In genomic region chr3:146746190-146746589, GRCh38 we compare ENCODE assay signal across 22 cellular contexts.
DNase-seq lines count a peak whose midpoint lies in the region; ATAC-seq, FAIRE-seq and TF ChIP-seq lines count a peak whose summit lies in the region.
"Had no signal": no experiment of that assay in that cellular context is flagged by ENCODE, and none has a peak within 500 bp of the region (broad histone marks: within the 10 kb centered on the region; RNA-seq: fewer than 3 reads in every experiment).

No MANE protein-coding gene starts in this region.

- peaks cover 32% of the 10 kb centered on the region for H3K4me1 ChIP-seq in PC-3 (ENCODE audit: insufficient read depth, low read length)
- H3K4me1 ChIP-seq in vagina = no peaks in the 10 kb centered on the region
- no peaks in the 10 kb centered on the region for H3K4me1 ChIP-seq in kidney (ENCODE audit: control insufficient read depth in 1 of 2, insufficient read depth in 1 of 2, low read depth in 1 of 2, low read length in 2 of 2)
- H3K4me1 ChIP-seq: left lung, suprapubic skin had no signal

- POLR2A ChIA-PET in PC-3 (lab: Charles Lee; ENCODE audit: unreplicated experiment) = interaction anchor here (0.6 kb wide), 2 partner anchors 38 to 56 kb away, joined by 3 read pairs; no protein-coding TSS in a partner anchor

- H3K9ac ChIP-seq in PC-3 (ENCODE audit: low read length) (peak overlapping the region; percentile 56), kidney (ENCODE audit: low read length in 2 of 2) (no peak overlapping the region)
- H3K9ac ChIP-seq: BLaER1 had no signal

- intact Hi-C loops in PC-3 (cut with micrococcal nuclease) = loop anchor here (1.0 to 5.0 kb wide), 3 partner anchors 36 to 106 kb away; no protein-coding TSS in a partner anchor
- intact Hi-C loops in vagina (cut with DNase I) = no loop called here
- intact Hi-C loops in kidney (cut with DNase I) = no loop called here

- no TSS peak for BruUV-seq in PC-3 (replicated peaks; lab: Mats Ljungman, UMichigan)

- DNase-seq in ELR (ENCODE audit: low read depth) (peak; percentile 82), PC-3 (peak; percentile 75), epithelial cell of prostate (ENCODE audit: low read depth, low spot score) (no peak), pulmonary artery endothelial cell (ENCODE audit: low read depth, low spot score) (peak; percentile 46), islet precursor cell (no peak), vagina (ENCODE audit: extremely low spot score in 2 of 2) (no peak), kidney (no peak)
- DNase-seq in stimulated activated CD4-positive, alpha-beta T cell treated with anti-CD3 and anti-CD28 coated beads, Interleukin-15, amount 100 ng/mL, for 24 hours = no peak
- DNase-seq: activated CD4-positive, alpha-beta T cell treated with anti-CD3 and anti-CD28 coated beads for 4 hours; activated CD8-positive, alpha-beta memory T cell treated with anti-CD3 and anti-CD28 coated beads, Interleukin-2, amount 50 U/mL, for 48 hours; activated naive CD4-positive, alpha-beta T cell; KBM-7; left lung; NCI-H1105 treated with DMSO at 0.1 percent for 48 hours; NCI-H69; stimulated activated CD4-positive, alpha-beta T cell treated with anti-CD3 and anti-CD28 coated beads, Interleukin-4, amount 100 ng/mL, for 4 hours; stimulated activated CD8-positive, alpha-beta memory T cell treated with anti-CD3 and anti-CD28 coated beads, Interleukin-4, amount 100 ng/mL, for 48 hours had no signal

- H4K20me1 ChIP-seq in PC-3 (ENCODE audit: low read length) = no peaks in the 10 kb centered on the region
- H4K20me1 ChIP-seq: BLaER1 had no signal

- no peaks in the 10 kb centered on the region for H3K9me3 ChIP-seq in PC-3 (ENCODE audit: low read length)
- no peaks in the 10 kb centered on the region for H3K9me3 ChIP-seq in vagina
- H3K9me3 ChIP-seq in kidney (ENCODE audit: control insufficient read depth in 1 of 2, low read length in 2 of 2) = no peaks in the 10 kb centered on the region
- H3K9me3 ChIP-seq: BLaER1, left lung, suprapubic skin had no signal

- no peaks in the 10 kb centered on the region for H3K9me2 ChIP-seq in PC-3 (replicated peaks; ENCODE audit: low read length)

- TF ChIP-seq CTCF in PC-3 (conservative IDR thresholded peaks at IDR 0.05; ENCODE audit: low read depth, low read length) (no peak), vagina (IDR thresholded peaks at IDR 0.05) (no peak), kidney (IDR thresholded peaks at IDR 0.05; ENCODE audit: borderline replicate concordance, extremely low read depth, insufficient read depth) (no peak)

- no peaks in the 10 kb centered on the region for H3K27me3 ChIP-seq in PC-3 (ENCODE audit: low read length)
- no peaks in the 10 kb centered on the region for H3K27me3 ChIP-seq in vagina
- H3K27me3 ChIP-seq: BLaER1, left lung, suprapubic skin had no signal

- no peak overlapping the region for H2AFZ ChIP-seq in PC-3 (ENCODE audit: low read length)
- H2AFZ ChIP-seq: GM23338 had no signal

- FAIRE-seq in kidney (lab: Jason Lieb, UNC) = no peak
- FAIRE-seq: TTC549 had no signal

- H3K4me3 ChIP-seq in PC-3 (ENCODE audit: low read length) (peak overlapping the region; percentile 43; the same call in 1 of the 2 replicates), vagina (no peak overlapping the region), kidney (ENCODE audit: low read length in 2 of 2) (no peak overlapping the region)
- H3K4me3 ChIP-seq: BLaER1, GM23338, left lung, suprapubic skin had no signal

- no peak for TF ChIP-seq POLR2A in vagina (IDR thresholded peaks at IDR 0.05)

- CTCF ChIA-PET in PC-3 (lab: Charles Lee) = interaction anchor here (0.6 kb wide), 1 partner anchor 556 kb away, joined by 3 read pairs; no protein-coding TSS in a partner anchor

- H3K4me2 ChIP-seq in PC-3 (ENCODE audit: low read length) = peak overlapping the region; percentile 43
- H3K4me2 ChIP-seq: BLaER1, GM23338 had no signal

- H3F3A ChIP-seq in PC-3 (ENCODE audit: low read length, unreplicated experiment) = no peaks in the 10 kb centered on the region

- H3K36me3 ChIP-seq in PC-3 (ENCODE audit: low read depth, low read length) (no peaks in the 10 kb centered on the region), vagina (no peaks in the 10 kb centered on the region), kidney (ENCODE audit: control insufficient read depth in 1 of 2, insufficient read depth in 2 of 2, low read length in 2 of 2) (no peaks in the 10 kb centered on the region)
- H3K36me3 ChIP-seq: BLaER1, left lung, suprapubic skin had no signal

- peak overlapping the region; percentile 77 for H3K27ac ChIP-seq in PC-3 (ENCODE audit: low read length)
- H3K27ac ChIP-seq in epithelial cell of prostate = peak overlapping the region; percentile 4
- no peak overlapping the region for H3K27ac ChIP-seq in vagina
- no peak overlapping the region for H3K27ac ChIP-seq in kidney (ENCODE audit: low read depth in 2 of 2, low read length in 2 of 2)
- H3K27ac ChIP-seq: BLaER1, HL-60, left lung, suprapubic skin had no signal

- H3K79me2 ChIP-seq in PC-3 (ENCODE audit: low read length) = no peaks in the 10 kb centered on the region

- ATAC-seq in PC-3 = peak; percentile 79
- ATAC-seq: GM23338, left lung had no signal

Comparison
In these comparisons a context has a peak if more than half of its experiments do, and no peak if none do; other contexts are left out.
1. DNase-seq: peak in ELR (single experiment), PC-3 (single experiment) and pulmonary artery endothelial cell (single experiment); none in epithelial cell of prostate (single experiment), stimulated activated CD4-positive, alpha-beta T cell treated with anti-CD3 and anti-CD28 coated beads, Interleukin-15, amount 100 ng/mL, for 24 hours (single experiment), islet precursor cell (single experiment), vagina (0 of 2) and kidney (single experiment).
2. H3K27ac ChIP-seq: peak in PC-3 (single experiment) and epithelial cell of prostate (single experiment); none in vagina (single experiment) and kidney (0 of 2).